In genomic region chr15:58771621-58772235, GRCh38 we compare ENCODE assay signal across 8 cellular contexts. TPM values are rescaled to one million over a fixed set of nuclear protein-coding genes. Genes with fewer than 3 reads are reported as not detected.
DNase-seq lines count a peak whose midpoint lies in the region; ATAC-seq and TF ChIP-seq lines count a peak whose summit lies in the region.

No MANE protein-coding gene starts in this region.

- ATAC-seq in HG03045 (IDR thresholded peaks at IDR 0.05; ENCODE audit: unreplicated experiment) (peak; percentile 11), gastrocnemius medialis (peak; percentile 38 to 39)

- peaks cover 0 to 31% (median 7%) of the 10 kb centered on the region in 4 donors for H3K4me1 ChIP-seq in Peyer's patch
- H3K4me1 ChIP-seq in iPS DF 6.9 (ENCODE audit: control insufficient read depth, insufficient read depth, low read length): no peaks in the 10 kb centered on the region
- peaks cover 40 to 50% of the 10 kb centered on the region in 2 donors for H3K4me1 ChIP-seq in gastrocnemius medialis

- TF ChIP-seq POLR2A in Peyer's patch (IDR thresholded peaks at IDR 0.05) (peak in 1 of 2 donors; percentile 47), gastrocnemius medialis (IDR thresholded peaks at IDR 0.05) (no peak)

- H3K9me3 ChIP-seq in Peyer's patch: no peaks in the 10 kb centered on the region
- H3K9me3 ChIP-seq in iPS DF 6.9 (ENCODE audit: control insufficient read depth, insufficient read depth, low read length): no peaks in the 10 kb centered on the region
- H3K9me3 ChIP-seq in gastrocnemius medialis: no peaks in the 10 kb centered on the region

- H3K4me3 ChIP-seq in Peyer's patch (peak overlapping the region; percentile 76 to 97 (median 92)), astrocyte of the spinal cord (ENCODE audit: low read depth, low read length) (peak overlapping the region; percentile 92), iPS DF 6.9 (ENCODE audit: low read length) (peak overlapping the region; percentile 95), gastrocnemius medialis (peak overlapping the region; percentile 68 to 97 (median 92))

- in situ Hi-C loops in astrocyte of the spinal cord (cut with HindIII; ENCODE audit: low sequenced_read_pairs): no loop called here
- in situ Hi-C loops in gastrocnemius medialis (cut with MboI; ENCODE audit: low sequenced_read_pairs in 4 of 4): loop anchor here in 1 of 4 donors (25.0 kb wide), 1 partner anchor 534 kb away; no protein-coding TSS in a partner anchor

- peak; percentile 17 for DNase-seq in activated T-cell treated with anti-CD3 and anti-CD28 coated beads for 48 hours (ENCODE audit: low read depth)
- no peak for DNase-seq in activated T-cell treated with anti-CD3 and anti-CD28 coated beads for 4 hours
- peak; percentile 42 to 75 (median 67) for DNase-seq in Peyer's patch
- peak; percentile 14 for DNase-seq in astrocyte of the spinal cord (ENCODE audit: low read depth, low spot score)
- no peak for DNase-seq in iPS DF 6.9 (ENCODE audit: low read depth, low spot score)
- peak; percentile 34 to 49 for DNase-seq in gastrocnemius medialis
- no peak for DNase-seq in mesenteric fat pad (ENCODE audit: low spot score)

- no peaks in the 10 kb centered on the region for H3K27me3 ChIP-seq in Peyer's patch
- H3K27me3 ChIP-seq in iPS DF 6.9 (ENCODE audit: control insufficient read depth, insufficient read depth, low read length): no peaks in the 10 kb centered on the region
- H3K27me3 ChIP-seq in gastrocnemius medialis: no peaks in the 10 kb centered on the region

- intact Hi-C loops in gastrocnemius medialis (cut with DNase I; ENCODE audit: low total_unique reads): loop anchor here (1.0 to 10.0 kb wide), 9 partner anchors 22 to 666 kb away; partner anchors contain the start of genes ADAM10, FAM81A, MYO1E and RNF111

- TF ChIP-seq CTCF in Peyer's patch (IDR thresholded peaks at IDR 0.05) (no peak), astrocyte of the spinal cord (IDR thresholded peaks at IDR 0.05; ENCODE audit: low read depth, low read length) (no peak), gastrocnemius medialis (IDR thresholded peaks at IDR 0.05 in 4 of 5, conservative IDR thresholded peaks at IDR 0.05 in 1 of 5) (no peak)

- H3K27ac ChIP-seq in Peyer's patch (peak overlapping the region; percentile 96 to 97 (median 97)), iPS DF 6.9 (ENCODE audit: low read length) (no peak overlapping the region), gastrocnemius medialis (peak overlapping the region; percentile 92 to 99 (median 98))

- WGBS in iPS DF 6.9 (ENCODE audit: insufficient coverage, insufficient read length): no CpG with 5 or more reads among the region's 40 CpGs

- no peaks in the 10 kb centered on the region for H3K36me3 ChIP-seq in Peyer's patch
- no peaks in the 10 kb centered on the region for H3K36me3 ChIP-seq in iPS DF 6.9 (ENCODE audit: control insufficient read depth, insufficient read depth, low read length)
- H3K36me3 ChIP-seq in gastrocnemius medialis: no peaks in the 10 kb centered on the region

RNA-seq across cellular contexts. Expression of gene MINDY2, which starts 0.6 kb away (rescaled TPM):
- total RNA-seq in Peyer's patch (10 to 100 TPM in 2 of 4 donors, 1 to 10 TPM in 2; 7.4 to 12.7 (median 10.4) TPM), gastrocnemius medialis (10 to 100 TPM in 2 of 4 donors, 1 to 10 TPM in 2; 7.1 to 22.0 (median 9.8) TPM), mesenteric fat pad (14.8 TPM)

RNA-seq across cellular contexts. Expression of gene ADAM10, which starts 22.2 kb away (rescaled TPM):
- total RNA-seq in Peyer's patch (10 to 100 TPM; 42.9 to 83.3 (median 62.7) TPM), gastrocnemius medialis (10 to 100 TPM; 20.1 to 42.5 (median 33.4) TPM), mesenteric fat pad (93.0 TPM)

Comparison
In these comparisons a context has a peak if more than half of its experiments do, and no peak if none do; other contexts are left out.
1. DNase-seq: peak in activated T-cell treated with anti-CD3 and anti-CD28 coated beads for 48 hours (single experiment), Peyer's patch (3 of 3), astrocyte of the spinal cord (single experiment) and gastrocnemius medialis (2 of 2); none in activated T-cell treated with anti-CD3 and anti-CD28 coated beads for 4 hours (single experiment), iPS DF 6.9 (single experiment) and mesenteric fat pad (single experiment).
2. Peak in every context shown above with its lines, with median percentiles within 50 percentile points of each other: H3K4me3 ChIP-seq.